ENCODE assay signal across 2 cellular contexts in the genomic region with DNA sequence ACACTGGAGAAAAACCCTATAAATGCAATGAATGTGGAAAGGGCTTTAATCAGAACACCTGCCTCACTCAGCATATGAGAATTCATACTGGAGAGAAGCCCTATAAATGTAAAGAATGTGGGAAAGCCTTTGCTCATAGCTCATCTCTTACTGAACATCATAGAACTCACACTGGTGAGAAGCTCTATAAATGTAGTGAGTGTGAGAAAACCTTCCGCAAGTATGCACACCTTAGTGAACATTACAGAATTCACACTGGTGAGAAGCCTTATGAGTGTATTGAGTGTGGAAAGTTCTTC.
A peak's percentile ranks its signal among the peaks of the same experiment; 100 is the strongest.
TF ChIP-seq lines count a peak whose summit lies in the region.

No MANE protein-coding gene starts in this region.

TF ChIP-seq in HEK293, 187 proteins besides CTCF, POLR2A, EP300 and RAD21:
- TF ChIP-seq ZNF266 (tag by site-specific recombination; IDR thresholded peaks at IDR 0.05; ENCODE audit: low read depth) (no peak), ZNF274 (IDR thresholded peaks at IDR 0.05; ENCODE audit: low read length) (0 out of 2 replicates have a peak, but pooled peaks have one; percentile 42), ZNF274 (tag by site-specific recombination; IDR thresholded peaks at IDR 0.05; ENCODE audit: borderline replicate concordance) (peak; percentile 78; the same call in 1 of the 2 replicates)

TF ChIP-seq in GM12878, 131 proteins besides CTCF, POLR2A, EP300 and RAD21:
- TF ChIP-seq, protein P1, sequence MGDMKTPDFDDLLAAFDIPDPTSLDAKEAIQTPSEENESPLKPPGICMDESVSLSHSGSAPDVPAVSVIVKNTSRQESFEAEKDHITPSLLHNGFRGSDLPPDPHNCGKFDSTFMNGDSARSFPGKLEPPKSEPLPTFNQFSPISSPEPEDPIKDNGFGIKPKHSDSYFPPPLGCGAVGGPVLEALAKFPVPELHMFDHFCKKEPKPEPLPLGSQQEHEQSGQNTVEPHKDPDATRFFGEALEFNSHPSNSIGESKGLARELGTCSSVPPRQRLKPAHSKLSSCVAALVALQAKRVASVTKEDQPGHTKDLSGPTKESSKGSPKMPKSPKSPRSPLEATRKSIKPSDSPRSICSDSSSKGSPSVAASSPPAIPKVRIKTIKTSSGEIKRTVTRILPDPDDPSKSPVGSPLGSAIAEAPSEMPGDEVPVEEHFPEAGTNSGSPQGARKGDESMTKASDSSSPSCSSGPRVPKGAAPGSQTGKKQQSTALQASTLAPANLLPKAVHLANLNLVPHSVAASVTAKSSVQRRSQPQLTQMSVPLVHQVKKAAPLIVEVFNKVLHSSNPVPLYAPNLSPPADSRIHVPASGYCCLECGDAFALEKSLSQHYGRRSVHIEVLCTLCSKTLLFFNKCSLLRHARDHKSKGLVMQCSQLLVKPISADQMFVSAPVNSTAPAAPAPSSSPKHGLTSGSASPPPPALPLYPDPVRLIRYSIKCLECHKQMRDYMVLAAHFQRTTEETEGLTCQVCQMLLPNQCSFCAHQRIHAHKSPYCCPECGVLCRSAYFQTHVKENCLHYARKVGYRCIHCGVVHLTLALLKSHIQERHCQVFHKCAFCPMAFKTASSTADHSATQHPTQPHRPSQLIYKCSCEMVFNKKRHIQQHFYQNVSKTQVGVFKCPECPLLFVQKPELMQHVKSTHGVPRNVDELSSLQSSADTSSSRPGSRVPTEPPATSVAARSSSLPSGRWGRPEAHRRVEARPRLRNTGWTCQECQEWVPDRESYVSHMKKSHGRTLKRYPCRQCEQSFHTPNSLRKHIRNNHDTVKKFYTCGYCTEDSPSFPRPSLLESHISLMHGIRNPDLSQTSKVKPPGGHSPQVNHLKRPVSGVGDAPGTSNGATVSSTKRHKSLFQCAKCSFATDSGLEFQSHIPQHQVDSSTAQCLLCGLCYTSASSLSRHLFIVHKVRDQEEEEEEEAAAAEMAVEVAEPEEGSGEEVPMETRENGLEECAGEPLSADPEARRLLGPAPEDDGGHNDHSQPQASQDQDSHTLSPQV (IDR thresholded peaks at IDR 0.05) = no peak
- no peak for TF ChIP-seq TAF1 (IDR thresholded peaks at IDR 0.05; ENCODE audit: borderline replicate concordance, low read depth, low read length)
- TF ChIP-seq ZNF274 (IDR thresholded peaks at IDR 0.05; ENCODE audit: insufficient read depth, insufficient read length) = peak; percentile 4
- TF ChIP-seq PAX5 (IDR thresholded peaks at IDR 0.05; ENCODE audit: borderline replicate concordance, low read depth, low read length) = no peak
- TF ChIP-seq, protein P2, sequence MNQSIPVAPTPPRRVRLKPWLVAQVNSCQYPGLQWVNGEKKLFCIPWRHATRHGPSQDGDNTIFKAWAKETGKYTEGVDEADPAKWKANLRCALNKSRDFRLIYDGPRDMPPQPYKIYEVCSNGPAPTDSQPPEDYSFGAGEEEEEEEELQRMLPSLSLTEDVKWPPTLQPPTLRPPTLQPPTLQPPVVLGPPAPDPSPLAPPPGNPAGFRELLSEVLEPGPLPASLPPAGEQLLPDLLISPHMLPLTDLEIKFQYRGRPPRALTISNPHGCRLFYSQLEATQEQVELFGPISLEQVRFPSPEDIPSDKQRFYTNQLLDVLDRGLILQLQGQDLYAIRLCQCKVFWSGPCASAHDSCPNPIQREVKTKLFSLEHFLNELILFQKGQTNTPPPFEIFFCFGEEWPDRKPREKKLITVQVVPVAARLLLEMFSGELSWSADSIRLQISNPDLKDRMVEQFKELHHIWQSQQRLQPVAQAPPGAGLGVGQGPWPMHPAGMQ (IDR thresholded peaks at IDR 0.05; ENCODE audit: borderline replicate concordance) = no peak
- no peak for TF ChIP-seq EED (IDR thresholded peaks at IDR 0.05; ENCODE audit: low read depth)
- TF ChIP-seq EGR1 (IDR thresholded peaks at IDR 0.05; ENCODE audit: borderline replicate concordance in 1 of 2, low read depth in 2 of 2, low read length in 2 of 2) = no peak
